In genomic region chr1:106290805-106291537, GRCh38 we compare ENCODE assay signal across 1 cellular context.
TF ChIP-seq lines count a peak whose summit lies in the region.

No MANE protein-coding gene starts in this region.

TF ChIP-seq in GM12878, 131 proteins besides CTCF, POLR2A, EP300 and RAD21 (continued from another document):
- TF ChIP-seq, protein P1, sequence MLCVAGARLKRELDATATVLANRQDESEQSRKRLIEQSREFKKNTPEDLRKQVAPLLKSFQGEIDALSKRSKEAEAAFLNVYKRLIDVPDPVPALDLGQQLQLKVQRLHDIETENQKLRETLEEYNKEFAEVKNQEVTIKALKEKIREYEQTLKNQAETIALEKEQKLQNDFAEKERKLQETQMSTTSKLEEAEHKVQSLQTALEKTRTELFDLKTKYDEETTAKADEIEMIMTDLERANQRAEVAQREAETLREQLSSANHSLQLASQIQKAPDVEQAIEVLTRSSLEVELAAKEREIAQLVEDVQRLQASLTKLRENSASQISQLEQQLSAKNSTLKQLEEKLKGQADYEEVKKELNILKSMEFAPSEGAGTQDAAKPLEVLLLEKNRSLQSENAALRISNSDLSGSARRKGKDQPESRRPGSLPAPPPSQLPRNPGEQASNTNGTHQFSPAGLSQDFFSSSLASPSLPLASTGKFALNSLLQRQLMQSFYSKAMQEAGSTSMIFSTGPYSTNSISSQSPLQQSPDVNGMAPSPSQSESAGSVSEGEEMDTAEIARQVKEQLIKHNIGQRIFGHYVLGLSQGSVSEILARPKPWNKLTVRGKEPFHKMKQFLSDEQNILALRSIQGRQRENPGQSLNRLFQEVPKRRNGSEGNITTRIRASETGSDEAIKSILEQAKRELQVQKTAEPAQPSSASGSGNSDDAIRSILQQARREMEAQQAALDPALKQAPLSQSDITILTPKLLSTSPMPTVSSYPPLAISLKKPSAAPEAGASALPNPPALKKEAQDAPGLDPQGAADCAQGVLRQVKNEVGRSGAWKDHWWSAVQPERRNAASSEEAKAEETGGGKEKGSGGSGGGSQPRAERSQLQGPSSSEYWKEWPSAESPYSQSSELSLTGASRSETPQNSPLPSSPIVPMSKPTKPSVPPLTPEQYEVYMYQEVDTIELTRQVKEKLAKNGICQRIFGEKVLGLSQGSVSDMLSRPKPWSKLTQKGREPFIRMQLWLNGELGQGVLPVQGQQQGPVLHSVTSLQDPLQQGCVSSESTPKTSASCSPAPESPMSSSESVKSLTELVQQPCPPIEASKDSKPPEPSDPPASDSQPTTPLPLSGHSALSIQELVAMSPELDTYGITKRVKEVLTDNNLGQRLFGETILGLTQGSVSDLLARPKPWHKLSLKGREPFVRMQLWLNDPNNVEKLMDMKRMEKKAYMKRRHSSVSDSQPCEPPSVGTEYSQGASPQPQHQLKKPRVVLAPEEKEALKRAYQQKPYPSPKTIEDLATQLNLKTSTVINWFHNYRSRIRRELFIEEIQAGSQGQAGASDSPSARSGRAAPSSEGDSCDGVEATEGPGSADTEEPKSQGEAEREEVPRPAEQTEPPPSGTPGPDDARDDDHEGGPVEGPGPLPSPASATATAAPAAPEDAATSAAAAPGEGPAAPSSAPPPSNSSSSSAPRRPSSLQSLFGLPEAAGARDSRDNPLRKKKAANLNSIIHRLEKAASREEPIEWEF (IDR thresholded peaks at IDR 0.05; ENCODE audit: insufficient replicate concordance, low read depth, low read length) = no peak
- no peak for TF ChIP-seq HDGF (IDR thresholded peaks at IDR 0.05)
TF ChIP-seq in GM12878: peak in this region for 0.
